ENCODE assay signal across 9 cellular contexts in genomic region chr16:67260426-67261063, GRCh38. TPM values are rescaled to one million over a fixed set of nuclear protein-coding genes. Genes with fewer than 3 reads are reported as not detected.
DNase-seq lines count a peak whose midpoint lies in the region; ATAC-seq and TF ChIP-seq lines count a peak whose summit lies in the region.
"Had no signal": no experiment of that assay in that cellular context is flagged by ENCODE, and none has a peak within 500 bp of the region (broad histone marks: within the 10 kb centered on the region; RNA-seq: fewer than 3 reads in every experiment).

No MANE protein-coding gene starts in this region.

- no peak overlapping the region for H3K27ac ChIP-seq in CD4-positive, alpha-beta T cell (ENCODE audit: low read depth, low read length)
- H3K27ac ChIP-seq: tibial artery had no signal

- no peak for ATAC-seq in CD4-positive, alpha-beta T cell (ENCODE audit: poor library complexity)
- ATAC-seq in left colon = peak; percentile 91
- no peak for ATAC-seq in GM21526 (IDR thresholded peaks at IDR 0.05; ENCODE audit: low FRiP score, unreplicated experiment)
- no peak for ATAC-seq in HG02763 (IDR thresholded peaks at IDR 0.05; ENCODE audit: unreplicated experiment)

- H3K4me3 ChIP-seq in astrocyte of the cerebellum (ENCODE audit: low read depth, low read length) = no peak overlapping the region
- H3K4me3 ChIP-seq: tibial artery had no signal

- no peaks in the 10 kb centered on the region for H3K36me3 Mint-ChIP-seq in CD4-positive, alpha-beta T cell (ENCODE audit: low read depth)

- no peaks in the 10 kb centered on the region for H3K9me3 Mint-ChIP-seq in CD4-positive, alpha-beta T cell

- peak; percentile 10 for TF ChIP-seq CTCF in CD4-positive, alpha-beta T cell (IDR thresholded peaks at IDR 0.05)
- peak; percentile 81 for TF ChIP-seq CTCF in astrocyte of the cerebellum (IDR thresholded peaks at IDR 0.05; ENCODE audit: low read depth, low read length, missing control alignments)

- H3K27ac Mint-ChIP-seq in CD4-positive, alpha-beta T cell = no peak overlapping the region

- no peak for DNase-seq in CD4-positive, alpha-beta T cell
- DNase-seq in GM19240 (ENCODE audit: insufficient read length, low spot score) (peak; percentile 79), NCI-H526 treated with DMSO at 0.1 percent for 48 hours (lab: John Stamatoyannopoulos, UW) (peak; percentile 6), astrocyte of the cerebellum (ENCODE audit: low read depth) (peak; percentile 47), left colon (peak in 1 of 2 donors; percentile 37), HuH-7.5 (ENCODE audit: low spot score) (no peak)

- H3K4me1 Mint-ChIP-seq in CD4-positive, alpha-beta T cell (ENCODE audit: low read depth) = no peaks in the 10 kb centered on the region

- no peaks in the 10 kb centered on the region for H3K9me3 ChIP-seq in CD4-positive, alpha-beta T cell (ENCODE audit: control insufficient read depth, low read length)
- H3K9me3 ChIP-seq: tibial artery had no signal

- intact Hi-C loops in CD4-positive, alpha-beta T cell (cut with DNase I, micrococcal nuclease) = loop anchor here (5.0 to 10.0 kb wide), 3 partner anchors 134 to 204 kb away; partner anchors contain the start of gene TPPP3 (in 1 of the 2)
- intact Hi-C loops in left colon (cut with DNase I, micrococcal nuclease) = no loop called here

- POLR2A ChIA-PET in CD4-positive, alpha-beta T cell (lab: Charles Lee) = interaction anchor here (0.9 kb wide), 1 partner anchor 12 kb away, joined by 3 read pairs; the partner anchor contains the start of gene SLC9A5

- H3K4me3 Mint-ChIP-seq in CD4-positive, alpha-beta T cell = no peak overlapping the region

- in situ Hi-C loops in astrocyte of the cerebellum (cut with HindIII; ENCODE audit: low sequenced_read_pairs) = loop anchor here (5.0 to 10.0 kb wide), 2 partner anchors 77 to 184 kb away; no protein-coding TSS in a partner anchor

- peaks cover 12% of the 10 kb centered on the region for H3K27me3 Mint-ChIP-seq in CD4-positive, alpha-beta T cell

- peaks cover 12% of the 10 kb centered on the region for H3K27me3 ChIP-seq in CD4-positive, alpha-beta T cell (ENCODE audit: control insufficient read depth, insufficient read depth, low read length)

- CTCF ChIA-PET in CD4-positive, alpha-beta T cell (lab: Charles Lee) = interaction anchor here (0.6 to 1.1 kb wide), 2 partner anchors 16 to 316 kb away, joined by 3 to 5 read pairs; no protein-coding TSS in a partner anchor

RNA-seq across cellular contexts. Expression of gene SLC9A5, which starts 11.8 kb away (rescaled TPM):
- 1 to 10 TPM; 3.1 TPM for total RNA-seq in CD4-positive, alpha-beta T cell
- total RNA-seq in left colon = 1 to 10 TPM in 1 of 2 donors, under 1 TPM in 1; 0.61 to 1.3 TPM

RNA-seq across cellular contexts. Expression of gene FHOD1, which starts 13.3 kb away (rescaled TPM):
- 10 to 100 TPM; 21.1 to 26.0 TPM for total RNA-seq in CD4-positive, alpha-beta T cell
- total RNA-seq in left colon = 10 to 100 TPM; 29.7 to 42.7 TPM

RNA-seq across cellular contexts. Expression of gene PLEKHG4, which starts 18.8 kb away (rescaled TPM):
- total RNA-seq in CD4-positive, alpha-beta T cell = 10 to 100 TPM; 13.1 to 14.0 TPM
- 10 to 100 TPM in 1 of 2 donors, 1 to 10 TPM in 1; 7.7 to 11.9 TPM for total RNA-seq in left colon

RNA-seq across cellular contexts. Expression of gene TMEM208, which starts 33.6 kb away (rescaled TPM):
- 10 to 100 TPM; 35.8 to 37.6 TPM for total RNA-seq in CD4-positive, alpha-beta T cell
- 10 to 100 TPM; 40.7 to 42.0 TPM for total RNA-seq in left colon

Comparison
In these comparisons a context has a peak if more than half of its experiments do, and no peak if none do; other contexts are left out.
1. DNase-seq: peak in GM19240 (single experiment), NCI-H526 treated with DMSO at 0.1 percent for 48 hours (single experiment) and astrocyte of the cerebellum (single experiment); none in CD4-positive, alpha-beta T cell (0 of 10) and HuH-7.5 (single experiment).
2. intact Hi-C loops: an anchor here in CD4-positive, alpha-beta T cell (5.0 to 10.0 kb wide); none called in left colon.